ENCODE assay signal across 15 cellular contexts in the genomic region with DNA sequence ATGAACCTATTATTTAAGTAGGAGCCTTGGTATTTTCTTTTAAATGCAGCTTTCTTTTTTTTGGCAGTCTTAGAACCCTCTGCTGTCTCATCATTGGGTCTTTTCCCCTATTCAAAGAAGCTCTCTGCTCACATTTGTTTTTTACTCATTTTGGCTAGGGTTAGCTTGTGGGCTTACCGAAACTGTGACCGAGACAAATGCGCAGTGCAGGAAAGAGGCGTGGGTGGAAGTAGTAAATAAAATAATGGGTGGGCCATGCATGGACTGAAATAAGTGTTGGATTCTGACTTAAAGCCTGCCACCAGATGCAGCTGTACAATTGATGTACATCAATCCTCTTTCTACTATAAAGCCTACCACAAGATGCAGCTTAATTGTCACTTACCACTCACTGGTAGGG. TPM values are rescaled to one million over a fixed set of nuclear protein-coding genes. Genes with fewer than 3 reads are reported as not detected.
DNase-seq lines count a peak whose midpoint lies in the region; ATAC-seq lines count a peak whose summit lies in the region.
"Had no signal": no experiment of that assay in that cellular context is flagged by ENCODE, and none has a peak within 500 bp of the region (broad histone marks: within the 10 kb centered on the region; RNA-seq: fewer than 3 reads in every experiment).

No MANE protein-coding gene starts in this region.

- peak overlapping the region; percentile 20 for H3K27ac Mint-ChIP-seq in activated T-helper 17 cell treated with anti-CD3 and anti-CD28 coated beads, Interleukin-2, amount 50 U/mL, for 72 hours

- H3K4me1 Mint-ChIP-seq in activated T-cell treated with anti-CD3 and anti-CD28 coated beads, Interleukin-2, amount 50 U/mL, for 4 hours (ENCODE audit: low read depth): peaks cover 32% of the 10 kb centered on the region
- H3K4me1 Mint-ChIP-seq in activated T-helper 17 cell treated with anti-CD3 and anti-CD28 coated beads, Interleukin-2, amount 50 U/mL, for 72 hours: peaks cover 14% of the 10 kb centered on the region

- peaks cover 19% of the 10 kb centered on the region for H3K36me3 Mint-ChIP-seq in activated T-cell treated with anti-CD3 and anti-CD28 coated beads, Interleukin-2, amount 50 U/mL, for 4 hours (ENCODE audit: insufficient read depth)
- peaks cover 5% of the 10 kb centered on the region for H3K36me3 Mint-ChIP-seq in activated T-helper 17 cell treated with anti-CD3 and anti-CD28 coated beads, Interleukin-2, amount 50 U/mL, for 72 hours (ENCODE audit: low read depth)

- no peak for DNase-seq in activated T-cell treated with anti-CD3 and anti-CD28 coated beads, Interleukin-2, amount 50 U/mL, for 4 hours
- DNase-seq in activated T-cell treated with anti-CD3 and anti-CD28 coated beads, Interleukin-2, amount 50 U/mL, for 48 hours: no peak
- DNase-seq in SK-N-DZ (ENCODE audit: low spot score): no peak
- DNase-seq: BE2C; CD4-positive, alpha-beta memory T cell; DMS79 treated with DMSO at 0.1 percent for 48 hours; GOT3; NCI-H187 treated with DMSO at 0.1 percent for 48 hours; NCI-H748 treated with DMSO at 0.1 percent for 48 hours; PC-3 had no signal

- ATAC-seq in activated T-cell treated with anti-CD3 and anti-CD28 coated beads, Interleukin-2, amount 50 U/mL, for 4 hours: peak; percentile 59 to 67
- peak; percentile 90 for ATAC-seq in GM19328 (IDR thresholded peaks at IDR 0.05; ENCODE audit: unreplicated experiment)
- peak; percentile 61 for ATAC-seq in HG02852 (IDR thresholded peaks at IDR 0.05; ENCODE audit: unreplicated experiment)
- peak; percentile 85 for ATAC-seq in activated T-helper 17 cell treated with anti-CD3 and anti-CD28 coated beads, Interleukin-2, amount 50 U/mL, for 72 hours (replicated peaks)
- no peak for ATAC-seq in HG03097 (IDR thresholded peaks at IDR 0.05; ENCODE audit: low FRiP score, unreplicated experiment)
- ATAC-seq: PC-3 had no signal

- no peak overlapping the region for H3K4me3 Mint-ChIP-seq in activated T-cell treated with anti-CD3 and anti-CD28 coated beads, Interleukin-2, amount 50 U/mL, for 4 hours
- H3K4me3 Mint-ChIP-seq in activated T-helper 17 cell treated with anti-CD3 and anti-CD28 coated beads, Interleukin-2, amount 50 U/mL, for 72 hours: peak overlapping the region; percentile 32
- H3K4me3 Mint-ChIP-seq: CD4-positive, alpha-beta memory T cell had no signal

- H3K9me3 Mint-ChIP-seq in activated T-cell treated with anti-CD3 and anti-CD28 coated beads, Interleukin-2, amount 50 U/mL, for 4 hours: no peaks in the 10 kb centered on the region
- H3K9me3 Mint-ChIP-seq in activated T-helper 17 cell treated with anti-CD3 and anti-CD28 coated beads, Interleukin-2, amount 50 U/mL, for 72 hours: no peaks in the 10 kb centered on the region
- H3K9me3 Mint-ChIP-seq: CD4-positive, alpha-beta memory T cell had no signal

- no peaks in the 10 kb centered on the region for H3K27me3 Mint-ChIP-seq in activated T-cell treated with anti-CD3 and anti-CD28 coated beads, Interleukin-2, amount 50 U/mL, for 4 hours (ENCODE audit: low read depth)
- no peaks in the 10 kb centered on the region for H3K27me3 Mint-ChIP-seq in activated T-helper 17 cell treated with anti-CD3 and anti-CD28 coated beads, Interleukin-2, amount 50 U/mL, for 72 hours
- H3K27me3 Mint-ChIP-seq: CD4-positive, alpha-beta memory T cell; IgD-negative memory B cell had no signal

RNA-seq across cellular contexts. Expression of gene XPR1, which starts 14.7 kb away (rescaled TPM):
- 10 to 100 TPM; 25.2 to 26.7 (median 25.8) TPM for total RNA-seq in activated T-cell treated with anti-CD3 and anti-CD28 coated beads, Interleukin-2, amount 50 U/mL, for 4 hours
- 10 to 100 TPM; 16.4 to 25.4 TPM for total RNA-seq in activated T-helper 17 cell treated with anti-CD3 and anti-CD28 coated beads, Interleukin-2, amount 50 U/mL, for 72 hours
- 10.5 and 10.9 TPM in 2 replicates for polyA plus RNA-seq in SK-N-DZ (2014; cell fraction: cytosol; rRNA removed)
- polyA plus RNA-seq in SK-N-DZ (2014; cell fraction: nucleus; rRNA removed): 3.2 and 4.7 TPM in 2 replicates
